Comparison of ENCODE assay signal across 9 cellular contexts in the genomic region with DNA sequence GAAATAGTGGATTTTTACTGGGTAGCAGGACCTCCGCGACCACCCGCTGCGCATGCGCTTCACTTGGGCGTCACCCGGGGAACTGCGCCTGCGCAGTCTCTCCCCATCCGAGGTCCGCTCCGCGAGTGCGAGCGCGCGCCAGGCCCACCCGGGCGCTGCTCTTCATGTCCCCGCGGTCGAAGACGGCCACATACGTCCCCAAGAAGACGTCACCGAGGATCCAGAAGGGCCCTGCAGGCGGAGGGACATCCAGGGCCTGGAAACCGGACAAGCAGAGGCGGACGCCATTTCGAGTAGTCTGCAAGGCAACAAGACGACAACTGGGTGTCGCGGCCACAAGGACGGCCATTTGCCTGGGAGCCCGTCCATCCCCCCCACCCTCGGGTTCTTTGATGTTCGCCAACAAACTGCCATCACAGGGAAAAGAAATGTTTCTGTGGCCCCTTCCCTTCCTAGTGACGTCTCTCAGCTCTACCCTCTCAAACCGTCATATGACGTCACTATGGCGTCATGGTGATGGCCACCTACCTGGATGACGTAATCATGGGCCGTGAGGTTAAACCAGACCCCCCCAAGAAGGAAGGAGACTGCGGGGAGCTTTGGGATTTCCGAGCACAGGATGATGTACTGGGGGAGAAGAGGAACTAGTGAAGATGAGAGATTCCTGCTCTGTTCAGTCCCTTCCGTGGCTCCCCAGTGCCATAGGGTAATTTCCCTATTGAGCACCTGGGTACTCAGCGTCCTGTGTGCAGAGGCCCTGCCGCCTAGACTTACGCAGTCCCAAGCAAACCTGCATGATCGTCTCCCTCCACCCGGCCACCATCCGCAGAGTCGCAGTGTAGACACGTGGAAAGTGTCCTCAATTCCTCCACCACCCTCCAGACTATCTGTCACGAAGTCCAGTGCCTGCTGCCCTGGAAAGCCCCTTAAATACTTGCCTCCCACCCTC. TPM values are rescaled to one million over a fixed set of nuclear protein-coding genes. Genes with fewer than 3 reads are reported as not detected.
A peak's percentile ranks its signal among the peaks of the same experiment; 100 is the strongest.
DNase-seq lines count a peak whose midpoint lies in the region; ATAC-seq and TF ChIP-seq lines count a peak whose summit lies in the region.
"Had no signal": no experiment of that assay in that cellular context is flagged by ENCODE, and none has a peak within 500 bp of the region (broad histone marks: within the 10 kb centered on the region; RNA-seq: fewer than 3 reads in every experiment).

No MANE protein-coding gene starts in this region.

- peak overlapping the region; percentile 69 for H3K4me3 Mint-ChIP-seq in stimulated activated effector memory CD8-positive, alpha-beta T cell treated with anti-CD3 and anti-CD28 coated beads, Interleukin-12 subunit alpha, Interleukin-12 subunit beta, amount 100 ng/mL, for 72 hours
- no peak overlapping the region for H3K4me3 Mint-ChIP-seq in type B pancreatic cell
- H3K4me3 Mint-ChIP-seq: neural crest cell had no signal

- peaks cover 58% of the 10 kb centered on the region for H3K36me3 Mint-ChIP-seq in stimulated activated effector memory CD8-positive, alpha-beta T cell treated with anti-CD3 and anti-CD28 coated beads, Interleukin-12 subunit alpha, Interleukin-12 subunit beta, amount 100 ng/mL, for 72 hours
- H3K36me3 Mint-ChIP-seq in type B pancreatic cell = peaks cover 6% of the 10 kb centered on the region

- CTCF ChIA-PET in BJ (lab: Yijun Ruan, JAX) = interaction anchor here (0.6 to 3.2 kb wide), 8 partner anchors 9 to 642 kb away, joined by 3 to 79 read pairs (median 8); no protein-coding TSS in a partner anchor

- H3K27me3 ChIP-seq in BJ (ENCODE audit: control insufficient read depth, insufficient read depth, low read length) = no peaks in the 10 kb centered on the region

- H3K4me1 Mint-ChIP-seq in stimulated activated effector memory CD8-positive, alpha-beta T cell treated with anti-CD3 and anti-CD28 coated beads, Interleukin-12 subunit alpha, Interleukin-12 subunit beta, amount 100 ng/mL, for 72 hours = peaks cover 68% of the 10 kb centered on the region
- no peaks in the 10 kb centered on the region for H3K4me1 Mint-ChIP-seq in type B pancreatic cell (ENCODE audit: unreplicated experiment)

- H3K27ac Mint-ChIP-seq in stimulated activated effector memory CD8-positive, alpha-beta T cell treated with anti-CD3 and anti-CD28 coated beads, Interleukin-12 subunit alpha, Interleukin-12 subunit beta, amount 100 ng/mL, for 72 hours = peak overlapping the region; percentile 94
- no peak overlapping the region for H3K27ac Mint-ChIP-seq in type B pancreatic cell

- peak overlapping the region; percentile 54 for H3K4me3 ChIP-seq in BJ (ENCODE audit: low read depth, low read length)

- DNase-seq in BJ (ENCODE audit: low read depth) = no peak
- DNase-seq in HuH-7 (ENCODE audit: low spot score) = peak; percentile 50
- peak; percentile 61 to 62 for DNase-seq in activated CD4-positive, alpha-beta T cell treated with anti-CD3 and anti-CD28 coated beads for 24 hours (ENCODE audit: low read depth in 2 of 2)
- peak; percentile 73 for DNase-seq in cerebellum (ENCODE audit: low spot score)
- DNase-seq in mucosa of gallbladder (ENCODE audit: low spot score) = peak; percentile 69
- peak; percentile 71 to 89 for DNase-seq in stimulated activated effector memory CD8-positive, alpha-beta T cell treated with anti-CD3 and anti-CD28 coated beads, Interleukin-12 subunit alpha, Interleukin-12 subunit beta, amount 100 ng/mL, for 72 hours (ENCODE audit: low spot score in 2 of 2)
- DNase-seq in H4 (ENCODE audit: low spot score) = no peak
- no peak for DNase-seq in type B pancreatic cell (ENCODE audit: extremely low spot score, unreplicated experiment)

- H3K36me3 ChIP-seq in BJ (ENCODE audit: control insufficient read depth, insufficient read depth, low read length) = no peaks in the 10 kb centered on the region

- TF ChIP-seq CTCF in BJ (IDR thresholded peaks at IDR 0.05; ENCODE audit: insufficient read depth, low read depth, low read length) = no peak
- no peak for TF ChIP-seq CTCF in type B pancreatic cell (conservative IDR thresholded peaks at IDR 0.05)

- H3K27me3 Mint-ChIP-seq in type B pancreatic cell = no peaks in the 10 kb centered on the region

- POLR2A ChIA-PET in BJ (lab: Charles Lee) = no interaction called here

- peak; percentile 17 for ATAC-seq in stimulated activated effector memory CD8-positive, alpha-beta T cell treated with anti-CD3 and anti-CD28 coated beads, Interleukin-12 subunit alpha, Interleukin-12 subunit beta, amount 100 ng/mL, for 72 hours

- peaks cover 2% of the 10 kb centered on the region for H3K9me3 Mint-ChIP-seq in stimulated activated effector memory CD8-positive, alpha-beta T cell treated with anti-CD3 and anti-CD28 coated beads, Interleukin-12 subunit alpha, Interleukin-12 subunit beta, amount 100 ng/mL, for 72 hours
- no peaks in the 10 kb centered on the region for H3K9me3 Mint-ChIP-seq in type B pancreatic cell

RNA-seq across cellular contexts. Expression of gene NAPSA, which starts 6.7 kb away (rescaled TPM):
- polyA plus RNA-seq in BJ (2011; rRNA removed) = 0.32 and 0.38 TPM in 2 replicates
- polyA minus RNA-seq in BJ (2011; rRNA and poly(A)+ RNA removed) = 0.09 TPM in 1 of 2 replicates, not detected in the other
- total RNA-seq in cerebellum (0.36 TPM), mucosa of gallbladder (8.1 TPM), type B pancreatic cell (ENCODE audit: low replicate concordance) (2.3 and 6.0 TPM in 2 replicates)
- 0.99 TPM in 1 of 2 replicates, not detected in the other for total RNA-seq in H4 (2014; rRNA removed; shearing (Covaris generic))

RNA-seq across cellular contexts. Expression of gene NR1H2, which starts 17.5 kb away (rescaled TPM):
- polyA plus RNA-seq in BJ (2011; rRNA removed) = 51.2 and 78.4 TPM in 2 replicates
- 37.8 and 56.8 TPM in 2 replicates for polyA minus RNA-seq in BJ (2011; rRNA and poly(A)+ RNA removed)
- total RNA-seq in cerebellum (16.5 TPM), mucosa of gallbladder (92.3 TPM), type B pancreatic cell (ENCODE audit: low replicate concordance) (30.3 and 41.0 TPM in 2 replicates)
- total RNA-seq in H4 (2014; rRNA removed; shearing (Covaris generic)) = 79.5 and 104 TPM in 2 replicates

RNA-seq across cellular contexts. Expression of gene POLD1, which starts 25.4 kb away (rescaled TPM):
- polyA plus RNA-seq in BJ (2011; rRNA removed) = 4.7 and 10.8 TPM in 2 replicates
- 16.5 and 17.0 TPM in 2 replicates for polyA minus RNA-seq in BJ (2011; rRNA and poly(A)+ RNA removed)
- 15.6 TPM for total RNA-seq in cerebellum
- 16.2 TPM for total RNA-seq in mucosa of gallbladder
- 45.8 and 58.6 TPM in 2 replicates for total RNA-seq in H4 (2014; rRNA removed; shearing (Covaris generic))
- total RNA-seq in type B pancreatic cell (ENCODE audit: low replicate concordance) = 43.6 and 91.8 TPM in 2 replicates

RNA-seq across cellular contexts. Expression of gene KCNC3, which starts 29.6 kb away (rescaled TPM):
- 0.02 and 0.04 TPM in 2 replicates for polyA plus RNA-seq in BJ (2011; rRNA removed)
- polyA minus RNA-seq in BJ (2011; rRNA and poly(A)+ RNA removed) = 0.19 and 0.21 TPM in 2 replicates
- total RNA-seq in cerebellum (6.3 TPM), mucosa of gallbladder (8.6 TPM), type B pancreatic cell (ENCODE audit: low replicate concordance) (9.5 and 11.2 TPM in 2 replicates)
- total RNA-seq in H4 (2014; rRNA removed; shearing (Covaris generic)) = 0.06 and 0.47 TPM in 2 replicates

RNA-seq across cellular contexts. Expression of gene SPIB, which starts 60.0 kb away (rescaled TPM):
- not detected in 2 replicates for polyA plus RNA-seq in BJ (2011; rRNA removed)
- not detected in 2 replicates for polyA minus RNA-seq in BJ (2011; rRNA and poly(A)+ RNA removed)
- total RNA-seq in cerebellum = not detected
- total RNA-seq in mucosa of gallbladder = 1.8 TPM
- total RNA-seq in H4 (2014; rRNA removed; shearing (Covaris generic)) = 0.10 TPM in 2 replicates
- total RNA-seq in type B pancreatic cell (ENCODE audit: low replicate concordance) = 2.6 and 3.0 TPM in 2 replicates
- total RNA-seq: neural crest cell had no signal

Comparison
In these comparisons a context has a peak if more than half of its experiments do, and no peak if none do; other contexts are left out.
1. DNase-seq: peak in HuH-7 (single experiment), activated CD4-positive, alpha-beta T cell treated with anti-CD3 and anti-CD28 coated beads for 24 hours (2 of 2), cerebellum (single experiment), mucosa of gallbladder (single experiment) and stimulated activated effector memory CD8-positive, alpha-beta T cell treated with anti-CD3 and anti-CD28 coated beads, Interleukin-12 subunit alpha, Interleukin-12 subunit beta, amount 100 ng/mL, for 72 hours (2 of 2); none in BJ (single experiment), H4 (single experiment) and type B pancreatic cell (single experiment).